ENCODE assay signal across 10 cellular contexts in the genomic region with DNA sequence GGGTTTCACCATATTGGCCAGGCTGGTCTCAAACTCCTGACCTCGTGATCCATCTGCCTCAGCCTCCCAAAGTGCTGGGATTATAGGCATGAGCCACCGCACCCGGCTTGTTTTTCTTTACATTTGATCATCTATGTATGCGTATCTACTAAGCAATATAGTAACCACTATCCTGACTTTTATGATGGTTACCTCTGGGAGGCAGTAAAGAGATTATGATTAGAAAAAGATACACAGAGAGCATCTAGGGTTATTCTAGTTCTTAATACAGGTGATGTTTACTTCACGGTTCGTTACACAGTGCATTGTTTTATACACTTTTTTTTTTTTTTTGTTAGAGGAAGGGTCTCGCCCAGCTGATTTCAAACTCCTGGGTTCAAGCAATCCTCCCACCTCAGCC. TPM values are rescaled to one million over a fixed set of nuclear protein-coding genes. Genes with fewer than 3 reads are reported as not detected.
DNase-seq lines count a peak whose midpoint lies in the region; ATAC-seq, FAIRE-seq and TF ChIP-seq lines count a peak whose summit lies in the region.
"Not testable (repeated sequence)": the region's sequence is repeated elsewhere in the genome, so short reads cannot be mapped to it uniquely, and the experiment has no call there.
"Had no signal": no experiment of that assay in that cellular context is flagged by ENCODE, and none has a peak within 500 bp of the region (broad histone marks: within the 10 kb centered on the region; RNA-seq: fewer than 3 reads in every experiment).

No MANE protein-coding gene starts in this region.

- not testable (repeated sequence) for TF ChIP-seq EP300 in K562 (IDR thresholded peaks at IDR 0.05; ENCODE audit: low read length)

- peaks cover 14% of the 10 kb centered on the region; the same call in 1 of the 2 replicates for H3K9me3 ChIP-seq in OCI-LY7 (ENCODE audit: low read length)
- H3K9me3 ChIP-seq in K562 (replicated peaks; ENCODE audit: control insufficient read depth, insufficient read depth, low read depth, low read length) = not testable (repeated sequence)

- not testable (repeated sequence) for BruUV-seq in OCI-LY7 (replicated peaks; lab: Mats Ljungman, UMichigan); K562 (replicated peaks; lab: Mats Ljungman, UMichigan)

- H2AFZ ChIP-seq in OCI-LY7 (ENCODE audit: low read length); K562 (ENCODE audit: low read depth, low read length): not testable (repeated sequence)

- not testable (repeated sequence) for H3K27me3 Mint-ChIP-seq in naive B cell

- H3K27me3 ChIP-seq in K562 (ENCODE audit: control insufficient read depth in 2 of 2, insufficient read depth in 2 of 2, low read length in 2 of 2) = not testable (repeated sequence)

- H3K36me3 Mint-ChIP-seq in naive B cell = peaks cover 11 to 37% of the 10 kb centered on the region in 2 donors

- H4K20me1 ChIP-seq in OCI-LY7 (ENCODE audit: insufficient read depth, low read length); K562 (replicated peaks; ENCODE audit: control insufficient read depth, insufficient read depth, low read length): not testable (repeated sequence)

- POLR2A ChIA-PET in OCI-LY7 (lab: Charles Lee) = interaction anchor here (0.6 to 0.7 kb wide), 3 partner anchors 30 to 367 kb away, joined by 4 to 5 read pairs (median 4); no protein-coding TSS in a partner anchor
- POLR2A ChIA-PET in K562 (lab: Yijun Ruan, JAX) = not testable (repeated sequence)

- ATAC-seq in K562 (peak; percentile 60; the same call in 2 of the 3 replicates), naive B cell (ENCODE audit: low read depth in 2 of 2) (peak; percentile 93 to 94)

- FAIRE-seq in K562 (lab: Jason Lieb, UNC) = not testable (repeated sequence)

- peak overlapping the region in 4 of 6 donors; percentile 23 to 85 (median 46) for H3K27ac Mint-ChIP-seq in naive B cell

- TF ChIP-seq RAD21 in K562 (CRISPR knock-in tag; conservative IDR thresholded peaks at IDR 0.05 in 1 of 2, IDR thresholded peaks at IDR 0.05 in 1 of 2) = not testable (repeated sequence)

- CTCF ChIA-PET in OCI-LY7 (lab: Charles Lee; ENCODE audit: unreplicated experiment) = not testable (repeated sequence)
- CTCF ChIA-PET in K562 (lab: Yijun Ruan, JAX; ENCODE audit: low intra/inter-chr PET ratio) = interaction anchor here (0.6 kb wide), 1 partner anchor 56 kb away, joined by 4 read pairs; no protein-coding TSS in a partner anchor

- WGBS in K562 (ENCODE audit: insufficient coverage, low coverage, missing lambda C conversion rate) = 18% methylated on average over 6 of the region's 7 CpGs

- DNase-seq in ELR (ENCODE audit: low read depth) (peak; percentile 7), HT-29 (ENCODE audit: low spot score) (peak; percentile 36), NCI-H1694 treated with DMSO at 0.1 percent for 48 hours (lab: John Stamatoyannopoulos, UW) (peak; percentile 1), OCI-LY7 (ENCODE audit: low spot score) (peak; percentile 76), SW480 (ENCODE audit: low spot score) (peak; percentile 28), naive B cell (peak; percentile 30)
- not testable (repeated sequence) for DNase-seq in K562 (ENCODE audit: extremely low read depth in 1 of 4, low spot score in 3 of 4)

- peak overlapping the region; percentile 70 for H3K27ac ChIP-seq in OCI-LY7 (ENCODE audit: low read depth, low read length, poor library complexity, severe bottlenecking)
- not testable (repeated sequence) for H3K27ac ChIP-seq in K562 (ENCODE audit: extremely low read depth, low read depth, low read length)

- not testable (repeated sequence) for H3K9me2 ChIP-seq in OCI-LY7 (ENCODE audit: insufficient read depth, low read length)

- TF ChIP-seq POLR2A in K562 (conservative IDR thresholded peaks at IDR 0.05) = not testable (repeated sequence)

- peaks cover 54% of the 10 kb centered on the region for H3K36me3 ChIP-seq in OCI-LY7 (ENCODE audit: insufficient read depth, low read length)
- not testable (repeated sequence) for H3K36me3 ChIP-seq in K562 (ENCODE audit: control insufficient read depth, insufficient read depth, low read length)

- H3K4me3 Mint-ChIP-seq in naive B cell = peak overlapping the region in 4 of 8 donors; percentile 47 to 65 (median 55)

- H3K9ac ChIP-seq in K562 (ENCODE audit: insufficient read depth in 1 of 2, low read depth in 2 of 2, low read length in 2 of 2) = not testable (repeated sequence)

- TF ChIP-seq CTCF in OCI-LY7 (conservative IDR thresholded peaks at IDR 0.05; ENCODE audit: low read length) (peak; percentile 66), K562 (IDR thresholded peaks at IDR 0.05 in 2 of 3, conservative IDR thresholded peaks at IDR 0.05 in 1 of 3; ENCODE audit: insufficient read depth in 2 of 3, low read depth in 1 of 3, low read length in 3 of 3) (peak in 1 of 3 experiments; percentile 13; a peak in 2 of 6 replicates)

- in situ Hi-C loops in K562 (cut with MboI) = not testable (repeated sequence)

- not testable (repeated sequence) for H3K4me3 ChIP-seq in OCI-LY7 (ENCODE audit: low read depth, low read length, poor library complexity, severe bottlenecking); K562

- H3K4me1 ChIP-seq in OCI-LY7 (ENCODE audit: insufficient read depth, low read length, poor library complexity, severe bottlenecking) = peaks cover 43% of the 10 kb centered on the region
- H3K4me1 ChIP-seq in K562 (replicated peaks in 1 of 2; ENCODE audit: control insufficient read depth in 2 of 2, insufficient read depth in 2 of 2, low read length in 2 of 2) = not testable (repeated sequence)

- not testable (repeated sequence) for H3K9me1 ChIP-seq in K562 (ENCODE audit: control insufficient read depth, insufficient read depth, low read length)

- intact Hi-C loops in OCI-LY7 (cut with micrococcal nuclease; ENCODE audit: unreplicated experiment) (loop anchor here (1.0 kb wide), 1 partner anchor 137 kb away; no protein-coding TSS in a partner anchor), K562 (cut with micrococcal nuclease) (loop anchor here (10.0 kb wide), 1 partner anchor 82 kb away; no protein-coding TSS in a partner anchor)

- H3K4me1 Mint-ChIP-seq in naive B cell = peaks cover 28 to 57% (median 48%) of the 10 kb centered on the region in 3 donors

- not testable (repeated sequence) for H3K9me3 Mint-ChIP-seq in naive B cell

- H3K79me2 ChIP-seq in OCI-LY7 (ENCODE audit: insufficient read depth, low read depth, low read length); K562 (ENCODE audit: control insufficient read depth, insufficient read depth, low read length): not testable (repeated sequence)

- peak overlapping the region; percentile 34; the same call in 1 of the 2 replicates for H3K4me2 ChIP-seq in OCI-LY7 (ENCODE audit: low read length)
- H3K4me2 ChIP-seq in K562 (ENCODE audit: insufficient read depth, low read length) = not testable (repeated sequence)

RNA-seq across cellular contexts. Expression of a gene that starts 18.3 kb away (rescaled TPM):
- total RNA-seq in HT-29 (2014; rRNA removed; shearing (Covaris generic)) = 0.26 TPM in 1 of 2 replicates, not detected in the other
- 2.5 and 2.8 TPM in 2 replicates for total RNA-seq in OCI-LY7 (2014; rRNA removed; shearing (Covaris generic))
- total RNA-seq in OCI-LY7 (2022) (15.8 and 21.7 TPM in 2 replicates), K562 (2014; rRNA removed) (0.05 TPM in 1 of 2 replicates, not detected in the other), K562 (2014; rRNA removed; fragmentation: Illumina TruSeq; extraction: Trizol) (0.35 and 0.36 TPM in 2 replicates), K562 (2015; rRNA removed; fragmentation: Illumina TruSeq; extraction: Trizol) (0.15 and 0.22 TPM in 2 replicates), K562 (2021) (0.67 and 0.95 TPM in 2 replicates)
- 2.9 and 6.2 TPM in 2 replicates for total RNA-seq in K562 (2011; cell fraction: chromatin; rRNA removed; ENCODE audit: low replicate concordance)
- total RNA-seq in K562 (2011; cell fraction: nucleolus; rRNA removed) = 2.0 and 2.6 TPM in 2 replicates
- 3.0 and 3.2 TPM in 2 replicates for total RNA-seq in K562 (2011; cell fraction: nucleoplasm; rRNA removed)
- polyA plus RNA-seq in K562 (2011; rRNA removed) (0.37 and 0.52 TPM in 2 replicates), K562 (2014; fragmentation: Illumina TruSeq; extraction: Trizol) (0.09 and 0.48 TPM in 2 replicates), K562 (2014; fragmentation: Nextera tagmentation; extraction: Ambion mirVana) (under 1 TPM; 0.35 to 0.46 TPM), K562 (2014; rRNA removed) (0.66 and 0.80 TPM in 2 replicates), naive B cell (ENCODE audit: low read depth in 6 of 6) (10 to 100 TPM in 1 of 6 donors, 1 to 10 TPM in 5; 5.8 to 17.4 (median 8.4) TPM)
- polyA plus RNA-seq in K562 (2011; cell fraction: cytosol; rRNA removed) = 0.27 and 0.30 TPM in 2 replicates
- polyA plus RNA-seq in K562 (2011; cell fraction: nucleus; rRNA removed) = 1.4 and 1.6 TPM in 2 replicates
- 0.37 and 0.76 TPM in 2 replicates for polyA plus RNA-seq in K562 (2012)
- 0.27 and 1.1 TPM in 2 replicates for polyA minus RNA-seq in K562 (2011; rRNA and poly(A)+ RNA removed)
- polyA minus RNA-seq in K562 (2011; cell fraction: cytosol; rRNA and poly(A)+ RNA removed) = 0.38 TPM in 1 of 2 replicates, not detected in the other
- polyA minus RNA-seq in K562 (2011; cell fraction: nucleus; rRNA and poly(A)+ RNA removed) = 0.40 and 0.44 TPM in 2 replicates

RNA-seq across cellular contexts. Expression of a gene that starts 28.5 kb away (rescaled TPM):
- not detected in 2 replicates for total RNA-seq in HT-29 (2014; rRNA removed; shearing (Covaris generic))
- 170 and 219 TPM in 2 replicates for total RNA-seq in OCI-LY7 (2014; rRNA removed; shearing (Covaris generic))
- total RNA-seq in OCI-LY7 (2022) (279 and 352 TPM in 2 replicates), K562 (2014; rRNA removed) (4.0 and 5.0 TPM in 2 replicates), K562 (2014; rRNA removed; fragmentation: Illumina TruSeq; extraction: Trizol) (3.1 and 3.8 TPM in 2 replicates), K562 (2015; rRNA removed; fragmentation: Illumina TruSeq; extraction: Trizol) (5.0 and 6.2 TPM in 2 replicates), K562 (2021) (11.0 and 12.0 TPM in 2 replicates)
- total RNA-seq in K562 (2011; cell fraction: chromatin; rRNA removed; ENCODE audit: low replicate concordance) = 15.6 and 23.5 TPM in 2 replicates
- 8.3 and 13.2 TPM in 2 replicates for total RNA-seq in K562 (2011; cell fraction: nucleolus; rRNA removed)
- 12.3 and 15.8 TPM in 2 replicates for total RNA-seq in K562 (2011; cell fraction: nucleoplasm; rRNA removed)
- polyA plus RNA-seq in K562 (2011; rRNA removed) (2.5 and 5.8 TPM in 2 replicates), K562 (2014; fragmentation: Illumina TruSeq; extraction: Trizol) (16.3 and 19.0 TPM in 2 replicates), K562 (2014; fragmentation: Nextera tagmentation; extraction: Ambion mirVana) (1 to 10 TPM; 7.4 to 8.3 TPM), K562 (2014; rRNA removed) (10.8 and 11.0 TPM in 2 replicates), naive B cell (ENCODE audit: low read depth in 6 of 6) (1,000 to 10,000 TPM in 1 of 6 donors, 100 to 1,000 TPM in 5; 672 to 1,032 (median 882) TPM)
- 7.5 and 9.8 TPM in 2 replicates for polyA plus RNA-seq in K562 (2011; cell fraction: cytosol; rRNA removed)
- polyA plus RNA-seq in K562 (2011; cell fraction: nucleus; rRNA removed) = 21.2 and 22.5 TPM in 2 replicates
- 14.6 and 37.6 TPM in 2 replicates for polyA plus RNA-seq in K562 (2012)
- 3.6 and 5.2 TPM in 2 replicates for polyA minus RNA-seq in K562 (2011; rRNA and poly(A)+ RNA removed)
- 5.4 and 7.6 TPM in 2 replicates for polyA minus RNA-seq in K562 (2011; cell fraction: cytosol; rRNA and poly(A)+ RNA removed)
- 3.6 and 3.8 TPM in 2 replicates for polyA minus RNA-seq in K562 (2011; cell fraction: nucleus; rRNA and poly(A)+ RNA removed)
- total RNA-seq: H1, RPMI7951 had no signal
- polyA plus RNA-seq: H1 had no signal

RNA-seq across cellular contexts. Expression of a gene that starts 55.5 kb away (rescaled TPM):
- 27.2 and 28.6 TPM in 2 replicates for total RNA-seq in HT-29 (2014; rRNA removed; shearing (Covaris generic))
- 5.3 and 7.4 TPM in 2 replicates for total RNA-seq in OCI-LY7 (2014; rRNA removed; shearing (Covaris generic))
- total RNA-seq in OCI-LY7 (2022) = 4.9 and 7.6 TPM in 2 replicates
- 12.9 and 26.4 TPM in 2 replicates for total RNA-seq in K562 (2011; cell fraction: chromatin; rRNA removed; ENCODE audit: low replicate concordance)
- 12.1 and 13.3 TPM in 2 replicates for total RNA-seq in K562 (2011; cell fraction: nucleolus; rRNA removed)
- 15.0 and 16.8 TPM in 2 replicates for total RNA-seq in K562 (2011; cell fraction: nucleoplasm; rRNA removed)
- total RNA-seq in K562 (2014; rRNA removed) = 14.7 and 15.3 TPM in 2 replicates
- 11.2 and 12.6 TPM in 2 replicates for total RNA-seq in K562 (2014; rRNA removed; fragmentation: Illumina TruSeq; extraction: Trizol)
- total RNA-seq in K562 (2015; rRNA removed; fragmentation: Illumina TruSeq; extraction: Trizol) = 12.7 and 13.9 TPM in 2 replicates
- 19.5 and 20.7 TPM in 2 replicates for total RNA-seq in K562 (2021)
- 10.7 and 12.4 TPM in 2 replicates for polyA plus RNA-seq in K562 (2011; rRNA removed)
- polyA plus RNA-seq in K562 (2011; cell fraction: cytosol; rRNA removed) = 11.2 and 17.7 TPM in 2 replicates
- 9.4 and 15.6 TPM in 2 replicates for polyA plus RNA-seq in K562 (2011; cell fraction: nucleus; rRNA removed)
- polyA plus RNA-seq in K562 (2012) = 15.9 and 17.9 TPM in 2 replicates
- 25.4 and 27.0 TPM in 2 replicates for polyA plus RNA-seq in K562 (2014; fragmentation: Illumina TruSeq; extraction: Trizol)
- 1 to 10 TPM; 1.6 to 1.8 TPM for polyA plus RNA-seq in K562 (2014; fragmentation: Nextera tagmentation; extraction: Ambion mirVana)
- 14.2 and 18.8 TPM in 2 replicates for polyA plus RNA-seq in K562 (2014; rRNA removed)
- 7.2 and 9.5 TPM in 2 replicates for polyA minus RNA-seq in K562 (2011; rRNA and poly(A)+ RNA removed)
- polyA minus RNA-seq in K562 (2011; cell fraction: cytosol; rRNA and poly(A)+ RNA removed) = 10.4 and 14.6 TPM in 2 replicates
- polyA minus RNA-seq in K562 (2011; cell fraction: nucleus; rRNA and poly(A)+ RNA removed) = 4.8 and 6.9 TPM in 2 replicates
- 1 to 10 TPM in 5 of 6 donors, under 1 TPM in 1; 0.80 to 5.4 (median 3.0) TPM for polyA plus RNA-seq in naive B cell (ENCODE audit: low read depth in 6 of 6)
- total RNA-seq: CD8-positive, alpha-beta memory T cell had no signal
- polyA plus RNA-seq: CD8-positive, alpha-beta memory T cell had no signal

RNA-seq across cellular contexts. Expression of a gene that starts 56.9 kb away (rescaled TPM):
- 0.18 and 0.53 TPM in 2 replicates for total RNA-seq in HT-29 (2014; rRNA removed; shearing (Covaris generic))
- total RNA-seq in OCI-LY7 (2014; rRNA removed; shearing (Covaris generic)) = 0.15 and 0.63 TPM in 2 replicates
- total RNA-seq in OCI-LY7 (2022) = 0.61 and 0.79 TPM in 2 replicates
- 1.1 and 1.3 TPM in 2 replicates for total RNA-seq in K562 (2011; cell fraction: chromatin; rRNA removed; ENCODE audit: low replicate concordance)
- total RNA-seq in K562 (2011; cell fraction: nucleolus; rRNA removed) = 1.3 and 1.7 TPM in 2 replicates
- 1.3 and 2.3 TPM in 2 replicates for total RNA-seq in K562 (2011; cell fraction: nucleoplasm; rRNA removed)
- total RNA-seq in K562 (2014; rRNA removed) = 1.4 and 1.7 TPM in 2 replicates
- total RNA-seq in K562 (2014; rRNA removed; fragmentation: Illumina TruSeq; extraction: Trizol) = 0.44 and 0.61 TPM in 2 replicates
- 0.62 and 0.90 TPM in 2 replicates for total RNA-seq in K562 (2015; rRNA removed; fragmentation: Illumina TruSeq; extraction: Trizol)
- 0.69 and 1.3 TPM in 2 replicates for total RNA-seq in K562 (2021)
- 1.4 and 1.5 TPM in 2 replicates for polyA plus RNA-seq in K562 (2011; rRNA removed)
- polyA plus RNA-seq in K562 (2011; cell fraction: cytosol; rRNA removed) = 1.0 and 1.1 TPM in 2 replicates
- 1.4 TPM in 2 replicates for polyA plus RNA-seq in K562 (2011; cell fraction: nucleus; rRNA removed)
- polyA plus RNA-seq in K562 (2012) = 0.56 and 1.2 TPM in 2 replicates
- 0.30 and 0.52 TPM in 2 replicates for polyA plus RNA-seq in K562 (2014; fragmentation: Illumina TruSeq; extraction: Trizol)
- under 1 TPM; 0.15 to 0.34 TPM for polyA plus RNA-seq in K562 (2014; fragmentation: Nextera tagmentation; extraction: Ambion mirVana)
- 0.44 and 0.96 TPM in 2 replicates for polyA plus RNA-seq in K562 (2014; rRNA removed)
- polyA minus RNA-seq in K562 (2011; rRNA and poly(A)+ RNA removed) = 0.66 and 0.70 TPM in 2 replicates
- 1.9 TPM in 1 of 2 replicates, not detected in the other for polyA minus RNA-seq in K562 (2011; cell fraction: cytosol; rRNA and poly(A)+ RNA removed)
- polyA minus RNA-seq in K562 (2011; cell fraction: nucleus; rRNA and poly(A)+ RNA removed) = not detected in 2 replicates
- polyA plus RNA-seq in naive B cell (ENCODE audit: low read depth in 6 of 6) = 1 to 10 TPM in 1 of 6 donors, under 1 TPM in 2, not detected in 3; 0.55 to 2.8 (median 0.82) TPM
- total RNA-seq: CD8-positive, alpha-beta memory T cell had no signal
- polyA plus RNA-seq: CD8-positive, alpha-beta memory T cell had no signal

Comparison
In these comparisons a context has a peak if more than half of its experiments do, and no peak if none do; other contexts are left out.
1. RNA of a gene that starts 28.5 kb away (total RNA-seq): 170 to 352 TPM in OCI-LY7; 3.1 to 23.5 TPM in K562 and not detected in HT-29; every median in the first group is over 4 times any median in the second.